In genomic region chr1:167714098-167714850, GRCh38 we compare ENCODE assay signal across 8 cellular contexts. TPM values are rescaled to one million over a fixed set of nuclear protein-coding genes. Genes with fewer than 3 reads are reported as not detected.
DNase-seq lines count a peak whose midpoint lies in the region; ATAC-seq and TF ChIP-seq lines count a peak whose summit lies in the region.

No MANE protein-coding gene starts in this region.

- ATAC-seq in GM21723 (IDR thresholded peaks at IDR 0.05; ENCODE audit: unreplicated experiment) (peak; percentile 54), PC-3 (peak; percentile 68)
- peak; percentile 71 for ATAC-seq in naive thymus-derived CD4-positive, alpha-beta T cell
- ATAC-seq in stimulated activated memory B cell treated with anti-CD40 and anti-IgM and Interleukin-4, amounts not matched to agents 10 μg/mL and 1 μg/mL and 100 μg/mL, for 72 hours, result peak; percentile 82

- POLR2A ChIA-PET in PC-3 (lab: Charles Lee; ENCODE audit: unreplicated experiment), result no interaction called here
- POLR2A ChIA-PET in naive thymus-derived CD4-positive, alpha-beta T cell (lab: Charles Lee), result interaction anchor here (0.7 to 2.4 kb wide), 14 partner anchors 9 to 495 kb away, joined by 3 to 12 read pairs (median 6); partner anchors contain the start of genes CD247, CREG1 and DCAF6

- peak overlapping the region; percentile 87 to 100 (median 98) for H3K27ac Mint-ChIP-seq in naive thymus-derived CD4-positive, alpha-beta T cell
- H3K27ac Mint-ChIP-seq in stimulated activated memory B cell treated with anti-CD40 and anti-IgM and Interleukin-4, amounts not matched to agents 10 μg/mL and 1 μg/mL and 100 μg/mL, for 72 hours, result peak overlapping the region; percentile 94

- H3F3A ChIP-seq in PC-3 (ENCODE audit: low read length, unreplicated experiment), result no peaks in the 10 kb centered on the region

- peak overlapping the region; percentile 84 for H3K9ac ChIP-seq in PC-3 (ENCODE audit: low read length)

- no peak for TF ChIP-seq CTCF in PC-3 (conservative IDR thresholded peaks at IDR 0.05; ENCODE audit: low read depth, low read length)
- TF ChIP-seq CTCF in esophagus squamous epithelium (IDR thresholded peaks at IDR 0.05), result peak in 2 of 6 experiments; percentile 17

- H3K4me2 ChIP-seq in PC-3 (ENCODE audit: low read length), result peak overlapping the region; percentile 93

- peaks cover 24 to 42% (median 34%) of the 10 kb centered on the region in 7 donors for H3K4me1 Mint-ChIP-seq in naive thymus-derived CD4-positive, alpha-beta T cell
- H3K4me1 Mint-ChIP-seq in stimulated activated memory B cell treated with anti-CD40 and anti-IgM and Interleukin-4, amounts not matched to agents 10 μg/mL and 1 μg/mL and 100 μg/mL, for 72 hours, result peaks cover 55% of the 10 kb centered on the region

- in situ Hi-C loops in KBM-7 (cut with MboI; ENCODE audit: low pct_unique_long_range_greater_than_20kb, low sequenced_read_pairs), result no loop called here

- DNase-seq in DMS53 treated with DMSO at 0.1 percent for 48 hours (lab: John Stamatoyannopoulos, UW; ENCODE audit: unreplicated experiment), result peak; percentile 83
- DNase-seq in KBM-7, result peak; percentile 93
- peak; percentile 92 for DNase-seq in PC-3
- DNase-seq in activated T-cell treated with anti-CD3 and anti-CD28 coated beads, Interleukin-2, amount 50 U/mL, for 48 hours, result peak; percentile 96 to 98
- DNase-seq in esophagus squamous epithelium (lab: John Stamatoyannopoulos, UW), result no peak
- DNase-seq in naive thymus-derived CD4-positive, alpha-beta T cell, result peak; percentile 82 to 94 (median 89)

- no TSS peak for BruUV-seq in PC-3 (replicated peaks; lab: Mats Ljungman, UMichigan)

- peak overlapping the region; percentile 89 to 98 (median 93) for H3K4me3 Mint-ChIP-seq in naive thymus-derived CD4-positive, alpha-beta T cell
- H3K4me3 Mint-ChIP-seq in stimulated activated memory B cell treated with anti-CD40 and anti-IgM and Interleukin-4, amounts not matched to agents 10 μg/mL and 1 μg/mL and 100 μg/mL, for 72 hours, result peak overlapping the region; percentile 79

- H3K27ac ChIP-seq in PC-3 (ENCODE audit: low read length), result peak overlapping the region; percentile 64
- H3K27ac ChIP-seq in esophagus squamous epithelium, result peak overlapping the region; percentile 85 to 92 (median 92)
- H3K27ac ChIP-seq in naive thymus-derived CD4-positive, alpha-beta T cell (ENCODE audit: low read depth, low read length), result peak overlapping the region; percentile 48

- H3K4me3 ChIP-seq in PC-3 (ENCODE audit: low read length), result peak overlapping the region; percentile 85
- H3K4me3 ChIP-seq in esophagus squamous epithelium, result peak overlapping the region; percentile 46 to 83 (median 71)
- peak overlapping the region; percentile 88 for H3K4me3 ChIP-seq in naive thymus-derived CD4-positive, alpha-beta T cell (ENCODE audit: low read length)

- H3K27me3 ChIP-seq in PC-3 (ENCODE audit: low read length), result no peaks in the 10 kb centered on the region
- no peaks in the 10 kb centered on the region for H3K27me3 ChIP-seq in esophagus squamous epithelium
- no peaks in the 10 kb centered on the region for H3K27me3 ChIP-seq in naive thymus-derived CD4-positive, alpha-beta T cell (ENCODE audit: control insufficient read depth in 2 of 2, insufficient read depth in 2 of 2, low read length in 2 of 2)

- CTCF ChIA-PET in PC-3 (lab: Charles Lee), result interaction anchor here (0.5 to 1.7 kb wide), 6 partner anchors 48 to 632 kb away, joined by 3 to 7 read pairs (median 4); no protein-coding TSS in a partner anchor
- CTCF ChIA-PET in naive thymus-derived CD4-positive, alpha-beta T cell (lab: Charles Lee), result interaction anchor here (0.6 to 3.2 kb wide), 12 partner anchors 10 to 161 kb away, joined by 3 to 17 read pairs (median 6); partner anchors contain the start of gene CREG1

- H3K9me2 ChIP-seq in PC-3 (replicated peaks; ENCODE audit: low read length), result no peaks in the 10 kb centered on the region

- H3K9me3 ChIP-seq in PC-3 (ENCODE audit: low read length) (no peaks in the 10 kb centered on the region), esophagus squamous epithelium (no peaks in the 10 kb centered on the region)
- H3K9me3 ChIP-seq in naive thymus-derived CD4-positive, alpha-beta T cell (ENCODE audit: control insufficient read depth in 2 of 3, low read length in 3 of 3), result no peaks in the 10 kb centered on the region

- peaks cover 0 to 19% (median 0%) of the 10 kb centered on the region in 11 donors for H3K9me3 Mint-ChIP-seq in naive thymus-derived CD4-positive, alpha-beta T cell
- no peaks in the 10 kb centered on the region for H3K9me3 Mint-ChIP-seq in stimulated activated memory B cell treated with anti-CD40 and anti-IgM and Interleukin-4, amounts not matched to agents 10 μg/mL and 1 μg/mL and 100 μg/mL, for 72 hours

- H3K36me3 Mint-ChIP-seq in naive thymus-derived CD4-positive, alpha-beta T cell, result peaks cover 0 to 7% (median 0%) of the 10 kb centered on the region in 5 donors
- H3K36me3 Mint-ChIP-seq in stimulated activated memory B cell treated with anti-CD40 and anti-IgM and Interleukin-4, amounts not matched to agents 10 μg/mL and 1 μg/mL and 100 μg/mL, for 72 hours, result peaks cover 5% of the 10 kb centered on the region

- H3K4me1 ChIP-seq in PC-3 (ENCODE audit: insufficient read depth, low read length) (peaks cover 6% of the 10 kb centered on the region; the same call in 1 of the 2 replicates), esophagus squamous epithelium (peaks cover 0 to 36% (median 7%) of the 10 kb centered on the region in 3 donors)
- H3K4me1 ChIP-seq in naive thymus-derived CD4-positive, alpha-beta T cell (ENCODE audit: control insufficient read depth in 2 of 2, insufficient read depth in 2 of 2, low read length in 2 of 2), result peaks cover 4 to 5% of the 10 kb centered on the region in 2 donors

- intact Hi-C loops in PC-3 (cut with micrococcal nuclease), result no loop called here
- intact Hi-C loops in esophagus squamous epithelium (cut with DNase I), result no loop called here
- intact Hi-C loops in naive thymus-derived CD4-positive, alpha-beta T cell (cut with micrococcal nuclease), result loop anchor here (1.0 to 10.0 kb wide), 9 partner anchors 8 to 1991 kb away; partner anchors contain the start of genes GPA33 (in 1 of the 2), NME7 (in 1 of the 2), STYXL2 (in 1 of the 2) and TADA1 (in 1 of the 2)

- H3K27me3 Mint-ChIP-seq in naive thymus-derived CD4-positive, alpha-beta T cell, result peaks cover 0 to 16% (median 0%) of the 10 kb centered on the region in 5 donors
- peaks cover 7% of the 10 kb centered on the region for H3K27me3 Mint-ChIP-seq in stimulated activated memory B cell treated with anti-CD40 and anti-IgM and Interleukin-4, amounts not matched to agents 10 μg/mL and 1 μg/mL and 100 μg/mL, for 72 hours

- no peaks in the 10 kb centered on the region for H3K36me3 ChIP-seq in PC-3 (ENCODE audit: low read depth, low read length)
- no peaks in the 10 kb centered on the region for H3K36me3 ChIP-seq in esophagus squamous epithelium
- no peaks in the 10 kb centered on the region for H3K36me3 ChIP-seq in naive thymus-derived CD4-positive, alpha-beta T cell (ENCODE audit: control insufficient read depth in 2 of 3, insufficient read depth in 3 of 3, low read length in 3 of 3)

- TF ChIP-seq POLR2A in esophagus squamous epithelium (IDR thresholded peaks at IDR 0.05), result peak in 1 of 4 donors; percentile 36

- 1% methylated on average over 12 to 34 of the region's 65 CpGs for WGBS in esophagus squamous epithelium, 2 donors

- no peaks in the 10 kb centered on the region for H3K79me2 ChIP-seq in PC-3 (ENCODE audit: low read length)

- H4K20me1 ChIP-seq in PC-3 (ENCODE audit: low read length), result no peaks in the 10 kb centered on the region

- H2AFZ ChIP-seq in PC-3 (ENCODE audit: low read length), result peak overlapping the region; percentile 79

RNA-seq across cellular contexts. Expression of gene MPZL1, which starts 7.5 kb away (rescaled TPM):
- total RNA-seq in PC-3 (2014; rRNA removed) (86.5 and 95.1 TPM in 2 replicates), esophagus squamous epithelium (10 to 100 TPM; 36.6 to 80.5 (median 74.3) TPM)
- 10 to 100 TPM in 2 of 5 experiments, 1 to 10 TPM in 3; 4.8 to 25.3 (median 8.6) TPM for total RNA-seq in naive thymus-derived CD4-positive, alpha-beta T cell
- 10 to 100 TPM; 12.2 to 19.0 TPM for polyA plus RNA-seq in naive thymus-derived CD4-positive, alpha-beta T cell

Comparison
In these comparisons a context has a peak if more than half of its experiments do, and no peak if none do; other contexts are left out.
1. intact Hi-C loops: an anchor here in naive thymus-derived CD4-positive, alpha-beta T cell (1.0 to 10.0 kb wide); none called in PC-3 and esophagus squamous epithelium.